1 cellular context compared by ENCODE assay signal in the genomic region with DNA sequence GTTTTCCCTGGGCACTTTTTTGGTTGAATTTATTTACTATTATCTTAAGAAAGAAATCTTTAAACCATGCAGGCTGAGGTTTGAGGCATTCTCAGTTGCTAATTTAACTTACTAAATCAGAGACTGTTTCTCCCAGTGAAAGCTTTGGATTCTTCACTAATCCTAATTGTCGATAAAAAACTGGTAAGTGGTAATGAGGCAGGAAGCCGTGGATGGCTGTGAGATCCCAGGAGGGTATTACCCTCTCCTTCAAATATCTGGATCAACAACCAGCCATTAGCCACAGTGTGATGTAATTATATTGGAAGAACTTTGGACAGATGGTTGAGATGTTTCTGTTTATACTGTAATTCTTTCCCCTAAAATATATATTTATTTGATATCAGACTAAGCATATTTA.
TF ChIP-seq lines count a peak whose summit lies in the region.

No MANE protein-coding gene starts in this region.

TF ChIP-seq in H1, 55 proteins besides CTCF, POLR2A, EP300 and RAD21 (continued from another document):
- TF ChIP-seq USF2 (IDR thresholded peaks at IDR 0.05; ENCODE audit: low read length): no peak
- no peak for TF ChIP-seq BRCA1 (IDR thresholded peaks at IDR 0.05; ENCODE audit: low read depth, low read length)
- TF ChIP-seq, protein P1, sequence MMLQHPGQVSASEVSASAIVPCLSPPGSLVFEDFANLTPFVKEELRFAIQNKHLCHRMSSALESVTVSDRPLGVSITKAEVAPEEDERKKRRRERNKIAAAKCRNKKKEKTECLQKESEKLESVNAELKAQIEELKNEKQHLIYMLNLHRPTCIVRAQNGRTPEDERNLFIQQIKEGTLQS (IDR thresholded peaks at IDR 0.05; ENCODE audit: insufficient read depth, low read depth, low read length): no peak
- no peak for TF ChIP-seq TAF7 (optimal IDR thresholded peaks at IDR 0.05; ENCODE audit: borderline replicate concordance, low read depth, low read length)
TF ChIP-seq in H1: peak in this region for 0.
